7 cellular contexts compared by ENCODE assay signal in the genomic region with DNA sequence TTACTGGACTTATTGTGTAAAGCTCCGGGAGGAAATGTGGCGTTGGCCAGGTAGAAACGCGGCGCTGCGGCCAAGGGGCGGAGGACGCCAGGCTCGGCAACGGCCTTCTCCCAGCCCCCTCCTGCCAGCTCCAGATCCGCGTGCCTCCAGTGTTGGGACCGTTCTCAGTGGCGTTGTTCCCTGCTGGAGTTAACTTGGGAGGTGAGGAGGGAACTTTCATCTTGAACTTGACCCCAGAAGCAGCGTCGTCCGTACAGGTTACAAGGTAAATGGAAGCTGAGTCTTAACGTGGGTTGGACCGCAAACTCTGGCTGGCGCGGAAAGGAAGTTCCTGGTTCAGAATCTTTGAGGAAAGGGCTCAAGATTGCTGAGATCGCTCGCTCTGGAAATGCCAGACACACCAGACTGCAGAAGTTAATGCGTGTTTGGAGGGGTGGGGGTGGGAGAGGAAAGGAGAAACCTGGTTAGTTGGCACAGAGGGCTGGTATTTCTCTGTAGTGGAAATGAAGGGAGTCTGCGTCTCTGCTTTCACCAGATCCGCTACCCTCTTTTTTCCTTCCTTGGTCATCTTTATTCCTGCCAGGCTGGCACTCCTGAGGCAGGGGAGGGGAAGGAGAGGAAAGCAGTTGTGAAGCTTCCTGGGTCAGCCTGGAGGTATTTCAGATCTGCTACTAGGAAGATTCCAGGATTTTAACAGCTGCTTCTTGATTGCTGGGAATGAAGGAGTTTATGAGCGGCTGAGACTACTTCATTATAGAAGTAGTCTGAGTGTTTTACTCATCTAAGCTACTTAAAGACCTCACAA. TPM values are rescaled to one million over a fixed set of nuclear protein-coding genes. Genes with fewer than 3 reads are reported as not detected.
A peak's percentile ranks its signal among the peaks of the same experiment; 100 is the strongest.
DNase-seq lines count a peak whose midpoint lies in the region; ATAC-seq, FAIRE-seq and TF ChIP-seq lines count a peak whose summit lies in the region.

No MANE protein-coding gene starts in this region.

- H3K36me3 ChIP-seq in colonic mucosa (no peaks in the 10 kb centered on the region), HepG2 (replicated peaks in 1 of 2; ENCODE audit: control insufficient read depth in 1 of 2, insufficient read depth in 2 of 2, low read length in 2 of 2) (no peaks in the 10 kb centered on the region), stomach (no peaks in the 10 kb centered on the region)

- FAIRE-seq in HepG2 (lab: Jason Lieb, UNC) = no peak

- TF ChIP-seq POLR2A in HepG2 (IDR thresholded peaks at IDR 0.05; ENCODE audit: insufficient read depth in 1 of 2, low read depth in 2 of 2, low read length in 2 of 2) (no peak), stomach (IDR thresholded peaks at IDR 0.05) (no peak)

- DNase-seq in NCI-H69 (lab: John Stamatoyannopoulos, UW) (peak; percentile 57), colonic mucosa (peak; percentile 61), HepG2 (ENCODE audit: low spot score) (no peak), stomach (peak; percentile 63), GF-D8 (lab: John Stamatoyannopoulos, UW) (no peak)

- H3K79me2 ChIP-seq in HepG2 (ENCODE audit: insufficient read depth, low read length) = no peaks in the 10 kb centered on the region

- no peaks in the 10 kb centered on the region for H3K27me3 ChIP-seq in colonic mucosa
- peaks cover 0 to 52% of the 10 kb centered on the region in 2 experiments; a peak in 3 of 5 replicates for H3K27me3 ChIP-seq in HepG2 (ENCODE audit: control insufficient read depth in 1 of 2, insufficient read depth in 2 of 2, low read length in 2 of 2)
- H3K27me3 ChIP-seq in stomach = peaks cover 0 to 15% (median 0%) of the 10 kb centered on the region in 3 donors

- TF ChIP-seq RAD21 in HepG2 (CRISPR knock-in tag; IDR thresholded peaks at IDR 0.05) = no peak

- peak overlapping the region; percentile 72 for H2AFZ ChIP-seq in HepG2 (ENCODE audit: low read length)

- CTCF ChIA-PET in HepG2 (lab: Yijun Ruan, JAX; ENCODE audit: low intra/inter-chr PET ratio, low total read pairs) = no interaction called here

- 9% methylated on average over 26 of the region's 27 CpGs for WGBS in HepG2 (ENCODE audit: low lambda C conversion rate)
- WGBS in stomach, 5 donors = 0 to 3% (median 2%) methylated on average over 24 to 27 of the region's 27 CpGs

- H3K4me2 ChIP-seq in HepG2 (ENCODE audit: low read depth, low read length) = peak overlapping the region; percentile 93

- peak overlapping the region; percentile 93 for H3K27ac ChIP-seq in colonic mucosa
- H3K27ac ChIP-seq in HepG2 (ENCODE audit: extremely low read length, insufficient read depth, low read length) = no peak overlapping the region
- peak overlapping the region; percentile 88 to 99 (median 91) for H3K27ac ChIP-seq in stomach

- H3K4me3 ChIP-seq in GM08714 (ENCODE audit: low read length) (peak overlapping the region; percentile 48), colonic mucosa (peak overlapping the region; percentile 78), HepG2 (replicated peaks in 1 of 3; ENCODE audit: insufficient read depth in 1 of 3, low read depth in 2 of 3, low read length in 3 of 3) (peak overlapping the region; percentile 71 to 84 (median 76)), stomach (peak overlapping the region; percentile 62 to 85 (median 74))

- peak overlapping the region; percentile 85 to 95 for H3K9ac ChIP-seq in colonic mucosa (ENCODE audit: low read depth in 2 of 2, low read length in 2 of 2)
- peak overlapping the region; percentile 57 for H3K9ac ChIP-seq in HepG2 (ENCODE audit: insufficient read depth, low read depth, low read length)

- TF ChIP-seq EP300 in HepG2 (IDR thresholded peaks at IDR 0.05; ENCODE audit: low read depth in 2 of 2, low read length in 2 of 2) (no peak), HepG2 (CRISPR knock-in tag; IDR thresholded peaks at IDR 0.05; ENCODE audit: borderline replicate concordance) (no peak), stomach (IDR thresholded peaks at IDR 0.05) (no peak)

- no peak for TF ChIP-seq CTCF in colonic mucosa (IDR thresholded peaks at IDR 0.05)
- no peak for TF ChIP-seq CTCF in HepG2 (CRISPR knock-in tag; IDR thresholded peaks at IDR 0.05)
- TF ChIP-seq CTCF in stomach (IDR thresholded peaks at IDR 0.05) = no peak

- H3K9me3 ChIP-seq in colonic mucosa (no peaks in the 10 kb centered on the region), HepG2 (ENCODE audit: low read length) (no peaks in the 10 kb centered on the region), stomach (no peaks in the 10 kb centered on the region)

- POLR2A ChIA-PET in HepG2 (lab: Yijun Ruan, JAX) = interaction anchor here (2.0 to 2.3 kb wide), 2 partner anchors 16 to 29 kb away, joined by 5 to 7 read pairs; no protein-coding TSS in a partner anchor

- in situ Hi-C loops in HepG2 (cut with HindIII; ENCODE audit: extremely low pct_ligation_motif_present, low pct_unique_long_range_greater_than_20kb) = no loop called here

- 0 out of 2 replicates have a peak, but pooled peaks cover 3% of the 10 kb centered on the region for H4K20me1 ChIP-seq in HepG2 (ENCODE audit: insufficient read depth, low read length)

- TSS peak; percentile 48 for BruUV-seq in HepG2 (replicated peaks; lab: Mats Ljungman, UMichigan)

- intact Hi-C loops in colonic mucosa (cut with DNase I) (no loop called here), HepG2 (cut with micrococcal nuclease; ENCODE audit: unreplicated experiment) (loop anchor here (2.0 to 10.0 kb wide), 3 partner anchors 25 to 675 kb away; no protein-coding TSS in a partner anchor), stomach (cut with DNase I; ENCODE audit: low total_unique reads) (no loop called here)

- H3K4me1 ChIP-seq in colonic mucosa (no peaks in the 10 kb centered on the region), HepG2 (ENCODE audit: insufficient read depth, low read length) (peaks cover 38% of the 10 kb centered on the region), stomach (peaks cover 21 to 54% (median 43%) of the 10 kb centered on the region in 4 donors)

- ATAC-seq in HepG2 (peak; percentile 46), GM21825 (IDR thresholded peaks at IDR 0.05; ENCODE audit: unreplicated experiment) (no peak)

TF ChIP-seq in HepG2, 621 proteins besides CTCF, POLR2A, EP300 and RAD21 (continues in another document):
- TF ChIP-seq, protein P1, sequence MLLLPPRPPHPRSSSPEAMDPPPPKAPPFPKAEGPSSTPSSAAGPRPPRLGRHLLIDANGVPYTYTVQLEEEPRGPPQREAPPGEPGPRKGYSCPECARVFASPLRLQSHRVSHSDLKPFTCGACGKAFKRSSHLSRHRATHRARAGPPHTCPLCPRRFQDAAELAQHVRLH (CRISPR knock-in tag; IDR thresholded peaks at IDR 0.05; ENCODE audit: borderline replicate concordance, low read depth) = 0 out of 2 replicates have a peak, but pooled peaks have one; percentile 5
- no peak for TF ChIP-seq NFIB (CRISPR knock-in tag; IDR thresholded peaks at IDR 0.05; ENCODE audit: borderline replicate concordance)
- TF ChIP-seq ZNF792 (CRISPR knock-in tag; IDR thresholded peaks at IDR 0.05) = 0 out of 2 replicates have a peak, but pooled peaks have one; percentile 17
- no peak for TF ChIP-seq ZNF350 (CRISPR knock-in tag; IDR thresholded peaks at IDR 0.05; ENCODE audit: borderline replicate concordance, low read depth)
- 0 out of 2 replicates have a peak, but pooled peaks have one; percentile 36 for TF ChIP-seq FOXC1 (CRISPR knock-in tag; IDR thresholded peaks at IDR 0.05; ENCODE audit: borderline replicate concordance)
- TF ChIP-seq KDM5B (CRISPR knock-in tag; IDR thresholded peaks at IDR 0.05; ENCODE audit: borderline replicate concordance) = peak; percentile 21
- TF ChIP-seq ASH2L (IDR thresholded peaks at IDR 0.05; ENCODE audit: insufficient read length, low read depth, low read length) = peak; percentile 40

RNA-seq across cellular contexts. Expression of a gene that starts 1.5 kb away (rescaled TPM):
- total RNA-seq in colonic mucosa (10 to 100 TPM; 28.3 to 32.7 TPM), HepG2 (2016; rRNA removed; fragmentation: Illumina TruSeq; extraction: Trizol) (2.3 and 2.8 TPM in 2 replicates), stomach (10 to 100 TPM; 35.1 to 59.7 (median 43.8) TPM)
- total RNA-seq in HepG2 (2016; cell fraction: cytosol; rRNA removed; fragmentation: Illumina TruSeq; extraction: Trizol; ENCODE audit: low read depth) = 1.5 and 2.2 TPM in 2 replicates
- total RNA-seq in HepG2 (2016; cell fraction: insoluble cytoplasmic fraction; rRNA removed; fragmentation: Illumina TruSeq; extraction: Trizol) = 2.5 TPM in 2 replicates
- total RNA-seq in HepG2 (2016; cell fraction: membrane; rRNA removed; fragmentation: Illumina TruSeq; extraction: Trizol) = 1.1 and 1.3 TPM in 2 replicates
- total RNA-seq in HepG2 (2016; cell fraction: nucleus; rRNA removed; fragmentation: Illumina TruSeq; extraction: Trizol) = 7.3 and 8.6 TPM in 2 replicates
- polyA plus RNA-seq in HepG2 (2011; rRNA removed) (4.2 and 5.6 TPM in 2 replicates), stomach (10 to 100 TPM in 1 of 3 donors, 1 to 10 TPM in 2; 4.9 to 13.6 (median 5.5) TPM)
- polyA plus RNA-seq in HepG2 (2011; cell fraction: cytosol; rRNA removed) = 1.6 and 2.3 TPM in 2 replicates
- 17.5 and 28.5 TPM in 2 replicates for polyA plus RNA-seq in HepG2 (2011; cell fraction: nucleus; rRNA removed)
- 0.95 and 1.7 TPM in 2 replicates for polyA plus RNA-seq in HepG2 (2012)
- 0.06 and 0.11 TPM in 2 replicates for polyA plus RNA-seq in HepG2 (2016; cell fraction: cytosol; fragmentation: Illumina TruSeq; extraction: Trizol; ENCODE audit: low read depth)
- polyA plus RNA-seq in HepG2 (2016; cell fraction: insoluble cytoplasmic fraction; fragmentation: Illumina TruSeq; extraction: Trizol; ENCODE audit: low read depth) = 3.1 and 3.3 TPM in 2 replicates
- polyA plus RNA-seq in HepG2 (2016; cell fraction: membrane; fragmentation: Illumina TruSeq; extraction: Trizol; ENCODE audit: low read depth) = 0.24 and 0.40 TPM in 2 replicates
- 14.6 and 15.1 TPM in 2 replicates for polyA plus RNA-seq in HepG2 (2016; cell fraction: nucleus; fragmentation: Illumina TruSeq; extraction: Trizol; ENCODE audit: insufficient read depth, low read depth)
- 10.9 and 62.1 TPM in 2 replicates for polyA minus RNA-seq in HepG2 (2011; rRNA and poly(A)+ RNA removed; ENCODE audit: low replicate concordance)
- polyA minus RNA-seq in HepG2 (2011; cell fraction: cytosol; rRNA and poly(A)+ RNA removed) = 2.8 and 3.8 TPM in 2 replicates
- 21.4 and 24.6 TPM in 2 replicates for polyA minus RNA-seq in HepG2 (2011; cell fraction: nucleus; rRNA and poly(A)+ RNA removed)

Comparison
In these comparisons a context has a peak if more than half of its experiments do, and no peak if none do; other contexts are left out.
1. DNase-seq: peak in NCI-H69 (single experiment), colonic mucosa (single experiment) and stomach (single experiment); none in HepG2 (single experiment) and GF-D8 (single experiment).
2. Peak in every context shown above with its lines, with median percentiles within 50 percentile points of each other: H3K4me3 ChIP-seq.